In the genomic region with DNA sequence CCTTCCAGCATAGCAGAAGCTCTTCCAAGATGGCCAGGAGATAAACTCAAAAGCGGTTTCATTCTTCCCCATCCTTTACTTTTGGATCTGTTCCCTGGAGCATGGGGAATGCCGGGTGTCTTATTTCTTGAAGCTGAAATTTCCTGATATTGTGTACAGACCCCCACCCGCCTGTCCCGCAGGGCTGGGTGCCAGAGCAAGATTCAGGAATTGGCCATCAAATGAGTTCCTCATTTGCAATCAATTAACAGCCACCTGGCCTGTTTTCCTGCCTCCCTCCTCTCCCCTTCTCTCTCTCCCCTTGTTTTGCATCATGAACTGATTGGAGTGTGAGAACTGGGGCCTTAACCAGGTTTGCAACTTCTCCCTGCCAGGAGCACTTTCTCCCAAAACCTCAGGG, we compare ENCODE assay signal across 1 cellular context.
TF ChIP-seq lines count a peak whose summit lies in the region.

No MANE protein-coding gene starts in this region.

TF ChIP-seq in SK-N-SH treated with all-trans-retinoic acid at 6 μM for 48 hours, 23 proteins besides CTCF, POLR2A, EP300 and RAD21 (continued from another document):
- TF ChIP-seq GLIS3 (CRISPR knock-in tag; IDR thresholded peaks at IDR 0.05) (no peak), ESRRG (CRISPR knock-in tag; IDR thresholded peaks at IDR 0.05) (no peak)
